In genomic region chr14:29163109-29163508, GRCh38 we compare ENCODE assay signal across 29 cellular contexts.
"Had no signal": no experiment of that assay in that cellular context is flagged by ENCODE, and none has a peak within 500 bp of the region (broad histone marks: within the 10 kb centered on the region; RNA-seq: fewer than 3 reads in every experiment).

No MANE protein-coding gene starts in this region.

- H3K9me3 Mint-ChIP-seq: nephron; neural progenitor cell; stimulated activated memory B cell treated with anti-CD40 and anti-IgM and Interleukin-4, amounts not matched to agents 10 μg/mL and 1 μg/mL and 100 μg/mL, for 72 hours; type B pancreatic cell had no signal

- H3K36me3 Mint-ChIP-seq: natural killer cell; neural progenitor cell; stimulated activated memory B cell treated with anti-CD40 and anti-IgM and Interleukin-4, amounts not matched to agents 10 μg/mL and 1 μg/mL and 100 μg/mL, for 72 hours; type B pancreatic cell had no signal

- H3K27ac Mint-ChIP-seq: natural killer cell; nephron; neural progenitor cell; progenitor cell of endocrine pancreas; stimulated activated memory B cell treated with anti-CD40 and anti-IgM and Interleukin-4, amounts not matched to agents 10 μg/mL and 1 μg/mL and 100 μg/mL, for 72 hours; stimulated activated naive CD8-positive, alpha-beta T cell treated with anti-CD3 and anti-CD28 coated beads, Interleukin-15, amount 100 ng/mL, for 72 hours; type B pancreatic cell had no signal

- H3K27me3 Mint-ChIP-seq: progenitor cell of endocrine pancreas; stimulated activated memory B cell treated with anti-CD40 and anti-IgM and Interleukin-4, amounts not matched to agents 10 μg/mL and 1 μg/mL and 100 μg/mL, for 72 hours; stimulated activated naive CD8-positive, alpha-beta T cell treated with anti-CD3 and anti-CD28 coated beads, Interleukin-15, amount 100 ng/mL, for 72 hours; type B pancreatic cell had no signal

- H3K4me3 ChIP-seq: neural progenitor cell, ovary, psoas muscle, skin epidermis, smooth muscle cell, spleen, suprapubic skin, testis, tibial artery, transverse colon, upper lobe of right lung, uterus had no signal

- H3K4me3 Mint-ChIP-seq: natural killer cell; nephron; neural progenitor cell; stimulated activated memory B cell treated with anti-CD40 and anti-IgM and Interleukin-4, amounts not matched to agents 10 μg/mL and 1 μg/mL and 100 μg/mL, for 72 hours; stimulated activated naive CD8-positive, alpha-beta T cell treated with anti-CD3 and anti-CD28 coated beads, Interleukin-15, amount 100 ng/mL, for 72 hours; type B pancreatic cell had no signal

- DNase-seq: natural killer cell; occipital lobe; ovary; psoas muscle; right cardiac atrium; spleen; stimulated activated CD4-positive, alpha-beta T cell treated with anti-CD3 and anti-CD28 coated beads, Interleukin-12 subunit alpha, Interleukin-12 subunit beta, amount 100 ng/mL, for 4 hours; stimulated activated CD4-positive, alpha-beta T cell treated with anti-CD3 and anti-CD28 coated beads, Interleukin-1b, Interleukin-23, amount 100 ng/mL, for 48 hours; stimulated activated CD4-positive, alpha-beta T cell treated with anti-CD3 and anti-CD28 coated beads, Interleukin-4, amount 100 ng/mL, for 1 hour; stimulated activated CD4-positive, alpha-beta T cell treated with anti-CD3 and anti-CD28 coated beads, Interleukin-4, amount 100 ng/mL, for 4 hours; stimulated activated CD8-positive, alpha-beta memory T cell treated with anti-CD3 and anti-CD28 coated beads, Interleukin-4, amount 100 ng/mL, for 48 hours; stimulated activated naive CD4-positive, alpha-beta T cell; stimulated activated naive CD8-positive, alpha-beta T cell treated with anti-CD3 and anti-CD28 coated beads, Interleukin-15, amount 100 ng/mL, for 72 hours; stimulated activated naive CD8-positive, alpha-beta T cell treated with anti-CD3 and anti-CD28 coated beads, Interleukin-15, Interleukin-2, amounts not matched to agents 100 U/mL and 50 U/mL, for 24 hours; substantia nigra; testis; tibial artery; transverse colon; upper lobe of right lung; uterus had no signal

- H3K4me1 Mint-ChIP-seq: natural killer cell; nephron; neural progenitor cell; stimulated activated memory B cell treated with anti-CD40 and anti-IgM and Interleukin-4, amounts not matched to agents 10 μg/mL and 1 μg/mL and 100 μg/mL, for 72 hours; stimulated activated naive CD8-positive, alpha-beta T cell treated with anti-CD3 and anti-CD28 coated beads, Interleukin-15, amount 100 ng/mL, for 72 hours had no signal

- ATAC-seq: natural killer cell; psoas muscle; right cardiac atrium; sciatic nerve; stimulated activated memory B cell treated with anti-CD40 and anti-IgM and Interleukin-4, amounts not matched to agents 10 μg/mL and 1 μg/mL and 100 μg/mL, for 72 hours; stimulated activated naive CD8-positive, alpha-beta T cell treated with anti-CD3 and anti-CD28 coated beads, Interleukin-15, amount 100 ng/mL, for 72 hours; stimulated activated naive CD8-positive, alpha-beta T cell treated with anti-CD3 and anti-CD28 coated beads, Interleukin-15, Interleukin-2, amounts not matched to agents 100 U/mL and 50 U/mL, for 24 hours; upper lobe of right lung had no signal
